ENCODE assay signal across 15 cellular contexts in genomic region chr5:98314262-98314661, GRCh38.
DNase-seq lines count a peak whose midpoint lies in the region; ATAC-seq and TF ChIP-seq lines count a peak whose summit lies in the region.
"Had no signal": no experiment of that assay in that cellular context is flagged by ENCODE, and none has a peak within 500 bp of the region (broad histone marks: within the 10 kb centered on the region; RNA-seq: fewer than 3 reads in every experiment).

No MANE protein-coding gene starts in this region.

- peaks cover 41% of the 10 kb centered on the region for H3K4me1 ChIP-seq in RWPE2 (ENCODE audit: insufficient read depth, poor library complexity, severe bottlenecking)

- DNase-seq in EL, result peak; percentile 93
- DNase-seq in RWPE2 (ENCODE audit: low spot score), result no peak
- peak; percentile 60 for DNase-seq in fibroblast of gingiva (ENCODE audit: low read depth)
- peak; percentile 42 for DNase-seq in renal cortical epithelial cell (ENCODE audit: low read depth)
- no peak for DNase-seq in GM19238 (ENCODE audit: insufficient read length, low spot score)
- no peak for DNase-seq in occipital lobe (lab: John Stamatoyannopoulos, UW)
- DNase-seq in NCI-H1417 treated with DMSO at 0.1 percent for 48 hours (lab: John Stamatoyannopoulos, UW), result no peak
- DNase-seq: endodermal cell; mucosa of descending colon; NCI-H446; retina; stimulated activated naive CD8-positive, alpha-beta T cell treated with anti-CD3 and anti-CD28 coated beads, Interleukin-15, amount 100 ng/mL, for 72 hours had no signal

- no peaks in the 10 kb centered on the region for H3K9me3 ChIP-seq in RWPE2 (ENCODE audit: severe bottlenecking)
- H3K9me3 ChIP-seq: mucosa of descending colon had no signal

- H3K27me3 ChIP-seq in RWPE2 (ENCODE audit: insufficient read depth, poor library complexity, severe bottlenecking), result no peaks in the 10 kb centered on the region

- peak overlapping the region; percentile 99 for H3K27ac ChIP-seq in RWPE2 (ENCODE audit: poor library complexity, severe bottlenecking)
- H3K27ac ChIP-seq: VCaP had no signal

- ATAC-seq in RWPE2 (ENCODE audit: low read depth) (peak; percentile 64), HG02610 (IDR thresholded peaks at IDR 0.05; ENCODE audit: unreplicated experiment) (no peak)
- ATAC-seq: mucosa of descending colon; Right ventricle myocardium inferior; stimulated activated naive CD8-positive, alpha-beta T cell treated with anti-CD3 and anti-CD28 coated beads, Interleukin-15, amount 100 ng/mL, for 72 hours had no signal

- no peak for TF ChIP-seq CTCF in RWPE2 (IDR thresholded peaks at IDR 0.05; ENCODE audit: poor library complexity, severe bottlenecking)

- H3K36me3 ChIP-seq in RWPE2 (ENCODE audit: low read depth), result no peaks in the 10 kb centered on the region

- no peak overlapping the region for H3K4me3 ChIP-seq in RWPE2 (ENCODE audit: severe bottlenecking)
- H3K4me3 ChIP-seq: mucosa of descending colon had no signal

Comparison
In these comparisons a context has a peak if more than half of its experiments do, and no peak if none do; other contexts are left out.
1. DNase-seq: peak in EL (single experiment), fibroblast of gingiva (single experiment) and renal cortical epithelial cell (single experiment); none in RWPE2 (single experiment), GM19238 (single experiment), occipital lobe (single experiment) and NCI-H1417 treated with DMSO at 0.1 percent for 48 hours (single experiment).